In genomic region chr1:48207536-48208075, GRCh38 we compare ENCODE assay signal across 23 cellular contexts. TPM values are rescaled to one million over a fixed set of nuclear protein-coding genes. Genes with fewer than 3 reads are reported as not detected.
"Had no signal": no experiment of that assay in that cellular context is flagged by ENCODE, and none has a peak within 500 bp of the region (broad histone marks: within the 10 kb centered on the region; RNA-seq: fewer than 3 reads in every experiment).

No MANE protein-coding gene starts in this region.

- H3K4me3 Mint-ChIP-seq: naive thymus-derived CD8-positive, alpha-beta T cell; neural progenitor cell had no signal

- H3K36me3 ChIP-seq: gastroesophageal sphincter, neural progenitor cell, prostate gland, right lobe of liver, spleen, tibial nerve had no signal

- H3K27ac ChIP-seq: coronary artery, gastroesophageal sphincter, neural progenitor cell, parathyroid adenoma, prostate gland, right lobe of liver, spleen, testis, tibial nerve had no signal

- H3K4me3 ChIP-seq: coronary artery, gastroesophageal sphincter, mucosa of descending colon, neural progenitor cell, prostate gland, right lobe of liver, spleen, testis, tibial nerve had no signal

- H3K9me3 Mint-ChIP-seq: naive thymus-derived CD8-positive, alpha-beta T cell; neural progenitor cell had no signal

- H3K9me3 ChIP-seq: gastroesophageal sphincter, mucosa of descending colon, prostate gland, right lobe of liver, spleen, testis, tibial nerve had no signal

- ATAC-seq: gastroesophageal sphincter; mucosa of descending colon; naive thymus-derived CD8-positive, alpha-beta T cell had no signal

- H3K36me3 Mint-ChIP-seq: naive thymus-derived CD8-positive, alpha-beta T cell; neural progenitor cell had no signal

- H3K27ac Mint-ChIP-seq: neural progenitor cell had no signal

- H3K4me1 ChIP-seq: neural progenitor cell, parathyroid adenoma, prostate gland, right lobe of liver, spleen, testis had no signal

- H3K27me3 ChIP-seq: gastroesophageal sphincter, neural progenitor cell, right lobe of liver, spleen, testis, tibial nerve had no signal

- DNase-seq: central memory CD4-positive, alpha-beta T cell; effector CD4-positive, alpha-beta T cell; kidney glomerular epithelial cell; mucosa of descending colon; naive thymus-derived CD8-positive, alpha-beta T cell; occipital lobe; retina; right lobe of liver; spleen; stimulated activated CD4-positive, alpha-beta T cell treated with anti-CD3 and anti-CD28 coated beads, Interleukin-15, amount 100 ng/mL, for 24 hours; stimulated activated CD4-positive, alpha-beta T cell treated with anti-CD3 and anti-CD28 coated beads, Interleukin-1b, Interleukin-23, amount 100 ng/mL, for 48 hours; stimulated activated CD4-positive, alpha-beta T cell treated with anti-CD3 and anti-CD28 coated beads, Interleukin-4, amount 100 ng/mL, for 4 hours; stimulated activated naive CD4-positive, alpha-beta T cell treated with Interleukin-2 at 50 U/mL for 16 hours; testis had no signal

RNA-seq across cellular contexts. Expression of gene SLC5A9, which starts 14.9 kb away (rescaled TPM):
- total RNA-seq: bronchial epithelial cell; chondrocyte; fibroblast of villous mesenchyme; naive thymus-derived CD8-positive, alpha-beta T cell; occipital lobe; prostate gland; tibial nerve had no signal
- polyA plus RNA-seq: naive thymus-derived CD8-positive, alpha-beta T cell had no signal
